Comparison of ENCODE assay signal across 8 cellular contexts in the genomic region with DNA sequence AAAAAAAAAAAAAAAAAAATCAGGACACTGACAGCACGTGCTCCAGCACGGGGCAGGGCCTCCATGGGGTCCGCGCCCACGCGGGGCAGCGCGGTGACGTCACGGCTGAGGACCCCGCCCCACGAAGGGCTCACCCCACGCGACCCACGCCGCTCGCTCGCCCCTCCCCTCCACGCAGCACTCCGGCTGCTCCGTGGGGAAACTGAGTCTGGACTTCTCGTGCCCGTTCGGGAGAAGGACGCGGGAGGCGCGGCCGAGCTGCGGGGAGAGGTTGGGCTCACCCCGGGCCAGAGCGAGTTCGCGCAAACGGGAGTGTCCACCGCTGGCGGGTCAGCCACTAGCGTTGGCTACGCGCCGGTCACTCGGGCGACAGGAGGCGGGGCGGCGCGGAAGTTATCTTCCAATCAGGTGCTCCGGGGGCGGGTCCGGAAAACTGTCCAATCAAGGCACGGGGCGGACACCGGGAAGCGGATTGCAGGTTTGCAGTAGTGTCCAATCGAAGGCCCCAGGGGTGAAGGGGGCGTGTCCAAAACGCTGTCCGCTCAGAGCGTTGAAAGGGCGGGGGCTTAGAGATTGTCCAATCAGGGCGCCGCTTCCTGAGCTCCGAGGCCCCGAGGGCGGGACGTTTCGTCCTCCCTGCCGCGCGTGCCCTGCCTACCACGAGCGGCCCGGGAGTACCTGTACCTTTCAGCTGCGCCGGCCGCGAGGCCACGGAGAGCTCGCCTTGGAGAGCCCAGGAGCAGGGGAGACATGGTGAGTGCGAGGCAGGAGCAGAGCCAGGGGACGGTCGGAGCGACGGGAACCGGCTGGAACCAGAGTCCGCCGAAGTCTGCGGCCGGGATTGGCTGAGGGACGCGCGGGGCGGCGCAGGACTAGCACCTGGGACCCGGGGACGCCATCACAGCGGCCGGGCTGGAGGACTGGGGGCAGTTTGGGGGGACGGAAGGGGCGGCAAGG. TPM values are rescaled to one million over a fixed set of nuclear protein-coding genes. Genes with fewer than 3 reads are reported as not detected.
DNase-seq lines count a peak whose midpoint lies in the region; ATAC-seq lines count a peak whose summit lies in the region.

A gene (plus strand): TSS at position 633 of the 957 bp plus-strand sequence. CDS start 118 bp downstream, at position 751.

- peak within 1 kb of the TSS; percentile 87 to 98 (median 96) for H3K4me3 Mint-ChIP-seq in CD8-positive, alpha-beta memory T cell

- peak within 1 kb of the TSS; percentile 79 for H3K4me3 ChIP-seq in CD8-positive, alpha-beta memory T cell (ENCODE audit: low read length)
- H3K4me3 ChIP-seq in endocrine pancreas (ENCODE audit: control insufficient read depth, insufficient read depth, low read length) (no peak within 1 kb of the TSS), mesenchymal stem cell (ENCODE audit: insufficient read depth in 1 of 2, low read depth in 1 of 2, low read length in 2 of 2) (peak within 1 kb of the TSS; percentile 88 to 91)

- H2AFZ ChIP-seq in mesenchymal stem cell (ENCODE audit: low read depth, low read length): peak within 1 kb of the TSS; percentile 100

- H3K36me3 Mint-ChIP-seq in CD8-positive, alpha-beta memory T cell: peaks cover 0 to 6% (median 4%) of the 10 kb centered on the region in 3 donors

- H3K4me1 Mint-ChIP-seq in CD8-positive, alpha-beta memory T cell: peaks cover 15 to 26% (median 26%) of the 10 kb centered on the region in 3 donors

- no peak within 1 kb of the TSS for H2BK120ac ChIP-seq in mesenchymal stem cell (ENCODE audit: low read depth, low read length)

- H3K4me2 ChIP-seq in mesenchymal stem cell (ENCODE audit: low read length, poor library complexity, severe bottlenecking): peak within 1 kb of the TSS; percentile 97

- peaks cover 8% of the 10 kb centered on the region for H3K4me1 ChIP-seq in CD8-positive, alpha-beta memory T cell (ENCODE audit: insufficient read depth, low read length)
- no peaks in the 10 kb centered on the region for H3K4me1 ChIP-seq in endocrine pancreas (ENCODE audit: control insufficient read depth, insufficient read depth, low read length)
- peaks cover 9% of the 10 kb centered on the region for H3K4me1 ChIP-seq in mesenchymal stem cell (ENCODE audit: control insufficient read depth, insufficient read depth, low read depth, low read length)

- peak within 1 kb of the TSS; percentile 78 for H4K8ac ChIP-seq in mesenchymal stem cell (ENCODE audit: low read length)

- H3K27me3 Mint-ChIP-seq in CD8-positive, alpha-beta memory T cell: peaks cover 0 to 1% of the 10 kb centered on the region in 2 donors

- H3K9me3 Mint-ChIP-seq in CD8-positive, alpha-beta memory T cell: peaks cover 0 to 8% (median 6%) of the 10 kb centered on the region in 5 donors

- no peak within 1 kb of the TSS for H2BK5ac ChIP-seq in mesenchymal stem cell (ENCODE audit: low read depth, low read length, poor library complexity, severe bottlenecking)

- H3K14ac ChIP-seq in mesenchymal stem cell (ENCODE audit: low read length in 2 of 2): peak within 1 kb of the TSS in 1 of 2 experiments; percentile 73

- peak; percentile 90 for ATAC-seq in GM19467 (IDR thresholded peaks at IDR 0.05; ENCODE audit: unreplicated experiment)

- H3K27ac Mint-ChIP-seq in CD8-positive, alpha-beta memory T cell: peak within 1 kb of the TSS; percentile 65 to 93 (median 87)

- POLR2A ChIA-PET in CD8-positive, alpha-beta memory T cell (lab: Charles Lee): interaction anchor here (0.6 to 1.1 kb wide), 3 partner anchors 50 to 984 kb away, joined by 3 to 10 read pairs (median 4); no protein-coding TSS in a partner anchor

- peak within 1 kb of the TSS; percentile 13 to 49 for H3K4ac ChIP-seq in mesenchymal stem cell (ENCODE audit: low read depth in 1 of 2, low read length in 2 of 2)

- peaks cover 6% of the 10 kb centered on the region for H3K9me3 ChIP-seq in CD8-positive, alpha-beta memory T cell (ENCODE audit: low read length)
- no peaks in the 10 kb centered on the region for H3K9me3 ChIP-seq in endocrine pancreas (ENCODE audit: control insufficient read depth, low read length)
- H3K9me3 ChIP-seq in mesenchymal stem cell (ENCODE audit: control insufficient read depth, low read length): peaks cover 8% of the 10 kb centered on the region

- H3K27ac ChIP-seq in CD8-positive, alpha-beta memory T cell (ENCODE audit: low read depth, low read length): peak within 1 kb of the TSS; percentile 47
- no peak within 1 kb of the TSS for H3K27ac ChIP-seq in mesenchymal stem cell (ENCODE audit: low read length, poor library complexity, severe bottlenecking)

- H3K36me3 ChIP-seq in CD8-positive, alpha-beta memory T cell (ENCODE audit: insufficient read depth, low read length): no peaks in the 10 kb centered on the region
- no peaks in the 10 kb centered on the region for H3K36me3 ChIP-seq in endocrine pancreas (ENCODE audit: control insufficient read depth, insufficient read depth, low read length)
- no peaks in the 10 kb centered on the region for H3K36me3 ChIP-seq in mesenchymal stem cell (ENCODE audit: control insufficient read depth in 1 of 2, insufficient read depth in 2 of 2, low read depth in 1 of 2, low read length in 2 of 2)

- DNase-seq in CD8-positive, alpha-beta memory T cell: peak; percentile 94 to 98 (median 96)
- peak; percentile 94 for DNase-seq in HS-27A (ENCODE audit: low read depth)
- DNase-seq in NOMO-1 treated with DMSO at 0.1 percent for 48 hours (lab: John Stamatoyannopoulos, UW; ENCODE audit: unreplicated experiment): peak; percentile 99
- peak; percentile 97 for DNase-seq in activated CD8-positive, alpha-beta memory T cell treated with anti-CD3 and anti-CD28 coated beads, Interleukin-2, amount 50 U/mL, for 24 hours (ENCODE audit: extremely low read depth)
- DNase-seq in mesenchymal stem cell: peak; percentile 99
- peak; percentile 97 for DNase-seq in stimulated activated CD8-positive, alpha-beta memory T cell treated with anti-CD3 and anti-CD28 coated beads, Interleukin-12 subunit alpha, Interleukin-12 subunit beta, amount 100 ng/mL, for 24 hours (ENCODE audit: extremely low read depth)

- H3K23ac ChIP-seq in mesenchymal stem cell (ENCODE audit: low read length in 2 of 2): peak within 1 kb of the TSS in 1 of 2 experiments; percentile 93

- CTCF ChIA-PET in CD8-positive, alpha-beta memory T cell (lab: Charles Lee): interaction anchor here (1.1 to 1.3 kb wide), 2 partner anchors 13 to 253 kb away, joined by 4 read pairs; no protein-coding TSS in a partner anchor

- peak within 1 kb of the TSS; percentile 73 for H2BK15ac ChIP-seq in mesenchymal stem cell (ENCODE audit: low read depth, poor library complexity, severe bottlenecking)

- peak within 1 kb of the TSS; percentile 60 for H3K9ac ChIP-seq in endocrine pancreas (ENCODE audit: control insufficient read depth, insufficient read depth, low read length)
- peak within 1 kb of the TSS; percentile 89 for H3K9ac ChIP-seq in mesenchymal stem cell (ENCODE audit: low read length)

- H3K27me3 ChIP-seq in CD8-positive, alpha-beta memory T cell (ENCODE audit: insufficient read depth, low read length, poor library complexity, severe bottlenecking): no peaks in the 10 kb centered on the region
- H3K27me3 ChIP-seq in endocrine pancreas (ENCODE audit: control insufficient read depth, insufficient read depth, low read length) (no peaks in the 10 kb centered on the region), mesenchymal stem cell (ENCODE audit: control insufficient read depth in 1 of 2, insufficient read depth in 1 of 2, low read length in 2 of 2) (no peaks in the 10 kb centered on the region)

- H3K79me1 ChIP-seq in mesenchymal stem cell (replicated peaks; ENCODE audit: low read length, poor library complexity, severe bottlenecking): peaks cover 19% of the 10 kb centered on the region

- peak within 1 kb of the TSS in 1 of 2 experiments; percentile 63 for H2BK12ac ChIP-seq in mesenchymal stem cell (ENCODE audit: low read length in 2 of 2)

- H3K18ac ChIP-seq in mesenchymal stem cell (ENCODE audit: low read depth in 1 of 2, low read length in 2 of 2): peak within 1 kb of the TSS; percentile 83 to 84

- under 1% methylated on average over 92 of the region's 100 CpGs for WGBS in mesenchymal stem cell

- H2AK5ac ChIP-seq in mesenchymal stem cell (ENCODE audit: low read length, severe bottlenecking): no peak within 1 kb of the TSS

- peak within 1 kb of the TSS; percentile 83 for H4K91ac ChIP-seq in mesenchymal stem cell (ENCODE audit: low read length)

RNA-seq across cellular contexts. Expression of the gene that starts here (rescaled TPM):
- total RNA-seq in CD8-positive, alpha-beta memory T cell: 1 to 10 TPM; 4.4 TPM
- polyA plus RNA-seq in CD8-positive, alpha-beta memory T cell: 3.2 TPM
- 1.7 TPM for polyA plus RNA-seq in mesenchymal stem cell (2013, experiment 1 of 2)
- 1.9 TPM for polyA plus RNA-seq in mesenchymal stem cell (2013, experiment 2 of 2)
